ENCODE assay signal across 21 cellular contexts in genomic region chr10:117432866-117433265, GRCh38.
"Had no signal": no experiment of that assay in that cellular context is flagged by ENCODE, and none has a peak within 500 bp of the region (broad histone marks: within the 10 kb centered on the region; RNA-seq: fewer than 3 reads in every experiment).

No MANE protein-coding gene starts in this region.

- H3K9me3 Mint-ChIP-seq: activated CD4-positive, alpha-beta T cell treated with anti-CD3 and anti-CD28 coated beads, Interleukin-2, amount 10 ng/mL, durations not matched to agents 7 days and 5 days; activated CD8-positive, alpha-beta T cell treated with anti-CD3 and anti-CD28 coated beads for 36 hours; activated naive CD4-positive, alpha-beta T cell treated with anti-CD3 and anti-CD28 coated beads, Interleukin-2, amount 50 U/mL, for 24 hours; memory B cell; nephron; stimulated activated naive CD8-positive, alpha-beta T cell treated with anti-CD3 and anti-CD28 coated beads, Interleukin-15, Interleukin-2, amounts not matched to agents 100 ng/mL and 50 ng/mL, for 24 hours had no signal

- H3K27ac Mint-ChIP-seq: activated CD4-positive, alpha-beta T cell treated with anti-CD3 and anti-CD28 coated beads, Interleukin-2, amount 10 ng/mL, durations not matched to agents 7 days and 5 days; activated CD8-positive, alpha-beta memory T cell treated with anti-CD3 and anti-CD28 coated beads, Interleukin-2, amount 10 ng/mL, durations not matched to agents 7 days and 5 days; activated CD8-positive, alpha-beta T cell treated with anti-CD3 and anti-CD28 coated beads for 36 hours; memory B cell; nephron; stimulated activated naive CD8-positive, alpha-beta T cell treated with anti-CD3 and anti-CD28 coated beads, Interleukin-15, Interleukin-2, amounts not matched to agents 100 ng/mL and 50 ng/mL, for 24 hours had no signal

- H3K36me3 Mint-ChIP-seq: activated CD8-positive, alpha-beta memory T cell treated with anti-CD3 and anti-CD28 coated beads, Interleukin-2, amount 10 ng/mL, durations not matched to agents 7 days and 5 days; activated naive CD4-positive, alpha-beta T cell treated with anti-CD3 and anti-CD28 coated beads, Interleukin-2, amount 50 U/mL, for 24 hours; memory B cell had no signal

- DNase-seq: activated CD4-positive, alpha-beta T cell treated with anti-CD3 and anti-CD28 coated beads, Interleukin-2, amount 10 ng/mL, durations not matched to agents 7 days and 5 days; activated CD4-positive, CD25-positive, alpha-beta regulatory T cell treated with anti-CD3 and anti-CD28 coated beads, Interleukin-2, amount 50 U/mL, for 72 hours; activated CD8-positive, alpha-beta memory T cell treated with anti-CD3 and anti-CD28 coated beads, Interleukin-2, amount 10 ng/mL, durations not matched to agents 7 days and 5 days; activated CD8-positive, alpha-beta T cell treated with anti-CD3 and anti-CD28 coated beads for 36 hours; activated gamma-delta T cell treated with Interleukin-2 at 50 U/mL for 16 hours; activated T-cell treated with anti-CD3 and anti-CD28 coated beads for 4 hours; adrenal gland; colonic mucosa; heart left ventricle; left colon; pancreas; right cardiac atrium; stimulated activated CD4-positive, alpha-beta T cell treated with anti-CD3 and anti-CD28 coated beads, Interleukin-12 subunit alpha, Interleukin-12 subunit beta, amount 100 ng/mL, for 4 hours; stimulated activated CD4-positive, alpha-beta T cell treated with anti-CD3 and anti-CD28 coated beads, Interleukin-4, amount 100 ng/mL, for 4 hours; tibial artery; WERI-Rb-1 had no signal

- H3K27me3 Mint-ChIP-seq: activated CD4-positive, alpha-beta T cell treated with anti-CD3 and anti-CD28 coated beads, Interleukin-2, amount 10 ng/mL, durations not matched to agents 7 days and 5 days had no signal

- H3K4me3 ChIP-seq: adrenal gland, ascending aorta, colonic mucosa, heart left ventricle, pancreas, tibial artery had no signal

- ATAC-seq: activated CD8-positive, alpha-beta memory T cell treated with anti-CD3 and anti-CD28 coated beads, Interleukin-2, amount 10 ng/mL, durations not matched to agents 7 days and 5 days; activated CD8-positive, alpha-beta T cell treated with anti-CD3 and anti-CD28 coated beads for 36 hours; heart left ventricle; left colon; pancreas; right cardiac atrium had no signal

- H3K4me1 ChIP-seq: adrenal gland, ascending aorta, colonic mucosa, heart left ventricle, pancreas, tibial artery had no signal

- H3K9me3 ChIP-seq: adrenal gland, ascending aorta, colonic mucosa, heart left ventricle, pancreas, tibial artery had no signal

- H3K27me3 ChIP-seq: ascending aorta, colonic mucosa, pancreas had no signal

- H3K27ac ChIP-seq: adrenal gland, ascending aorta, colonic mucosa, heart left ventricle, pancreas, tibial artery, WERI-Rb-1 had no signal

- H3K4me3 Mint-ChIP-seq: activated CD4-positive, alpha-beta T cell treated with anti-CD3 and anti-CD28 coated beads, Interleukin-2, amount 10 ng/mL, durations not matched to agents 7 days and 5 days; activated CD8-positive, alpha-beta memory T cell treated with anti-CD3 and anti-CD28 coated beads, Interleukin-2, amount 10 ng/mL, durations not matched to agents 7 days and 5 days; activated CD8-positive, alpha-beta T cell treated with anti-CD3 and anti-CD28 coated beads for 36 hours; activated naive CD4-positive, alpha-beta T cell treated with anti-CD3 and anti-CD28 coated beads, Interleukin-2, amount 50 U/mL, for 24 hours; memory B cell; nephron; stimulated activated naive CD8-positive, alpha-beta T cell treated with anti-CD3 and anti-CD28 coated beads, Interleukin-15, Interleukin-2, amounts not matched to agents 100 ng/mL and 50 ng/mL, for 24 hours had no signal

- H3K36me3 ChIP-seq: adrenal gland, ascending aorta, colonic mucosa, heart left ventricle, pancreas, tibial artery, WERI-Rb-1 had no signal

- H3K4me1 Mint-ChIP-seq: activated CD4-positive, alpha-beta T cell treated with anti-CD3 and anti-CD28 coated beads, Interleukin-2, amount 10 ng/mL, durations not matched to agents 7 days and 5 days; activated CD8-positive, alpha-beta memory T cell treated with anti-CD3 and anti-CD28 coated beads, Interleukin-2, amount 10 ng/mL, durations not matched to agents 7 days and 5 days; activated naive CD4-positive, alpha-beta T cell treated with anti-CD3 and anti-CD28 coated beads, Interleukin-2, amount 50 U/mL, for 24 hours; memory B cell; nephron had no signal
